ENCODE assay signal across 12 cellular contexts in genomic region chr11:64800633-64801464, GRCh38. TPM values are rescaled to one million over a fixed set of nuclear protein-coding genes. Genes with fewer than 3 reads are reported as not detected.
DNase-seq lines count a peak whose midpoint lies in the region; ATAC-seq, FAIRE-seq and TF ChIP-seq lines count a peak whose summit lies in the region.
"Had no signal": no experiment of that assay in that cellular context is flagged by ENCODE, and none has a peak within 500 bp of the region (broad histone marks: within the 10 kb centered on the region; RNA-seq: fewer than 3 reads in every experiment).

No MANE protein-coding gene starts in this region.

- no peaks in the 10 kb centered on the region for H3K27me3 Mint-ChIP-seq in activated T-helper 17 cell treated with anti-CD3 and anti-CD28 coated beads, Interleukin-2, amount 50 U/mL, for 72 hours
- H3K27me3 Mint-ChIP-seq in natural killer cell (ENCODE audit: low read depth in 2 of 2) = no peaks in the 10 kb centered on the region

- intact Hi-C loops in natural killer cell (cut with micrococcal nuclease) = no loop called here

- peak overlapping the region; percentile 88 for H3K4me3 Mint-ChIP-seq in activated T-helper 17 cell treated with anti-CD3 and anti-CD28 coated beads, Interleukin-2, amount 50 U/mL, for 72 hours
- peak overlapping the region; percentile 43 for H3K4me3 Mint-ChIP-seq in natural killer cell

- TF ChIP-seq CTCF in natural killer cell (IDR thresholded peaks at IDR 0.05) (no peak), D721Med (IDR thresholded peaks at IDR 0.05; ENCODE audit: insufficient read depth, missing control alignments) (no peak)

- ATAC-seq in activated T-helper 17 cell treated with anti-CD3 and anti-CD28 coated beads, Interleukin-2, amount 50 U/mL, for 72 hours (replicated peaks) = no peak
- ATAC-seq in natural killer cell (no peak), HG02884 (IDR thresholded peaks at IDR 0.05; ENCODE audit: unreplicated experiment) (no peak)

- DNase-seq in 8988T (peak; percentile 23), natural killer cell (no peak), NCI-H2227 (lab: John Stamatoyannopoulos, UW; ENCODE audit: unreplicated experiment) (no peak), D721Med (ENCODE audit: insufficient read length, low spot score) (no peak), NCI-H446 (lab: John Stamatoyannopoulos, UW) (no peak)
- DNase-seq: Calu3, head of caudate nucleus, NCI-H524 had no signal

- peaks cover 55% of the 10 kb centered on the region for H3K36me3 Mint-ChIP-seq in activated T-helper 17 cell treated with anti-CD3 and anti-CD28 coated beads, Interleukin-2, amount 50 U/mL, for 72 hours (ENCODE audit: low read depth)
- H3K36me3 Mint-ChIP-seq in natural killer cell = no peaks in the 10 kb centered on the region

- peaks cover 11% of the 10 kb centered on the region for H3K4me1 Mint-ChIP-seq in activated T-helper 17 cell treated with anti-CD3 and anti-CD28 coated beads, Interleukin-2, amount 50 U/mL, for 72 hours
- peaks cover 10 to 14% of the 10 kb centered on the region in 2 donors for H3K4me1 Mint-ChIP-seq in natural killer cell

- H3K27ac Mint-ChIP-seq in activated T-helper 17 cell treated with anti-CD3 and anti-CD28 coated beads, Interleukin-2, amount 50 U/mL, for 72 hours = peak overlapping the region; percentile 61
- peak overlapping the region; percentile 46 to 76 for H3K27ac Mint-ChIP-seq in natural killer cell

- FAIRE-seq in D721Med (lab: Jason Lieb, UNC) = no peak
- FAIRE-seq: GM18507 had no signal

- H3K9me3 Mint-ChIP-seq in activated T-helper 17 cell treated with anti-CD3 and anti-CD28 coated beads, Interleukin-2, amount 50 U/mL, for 72 hours = no peaks in the 10 kb centered on the region
- H3K9me3 Mint-ChIP-seq in natural killer cell = no peaks in the 10 kb centered on the region

- H3K4me3 ChIP-seq in GM08714 (ENCODE audit: low read length) = peak overlapping the region; percentile 76; the same call in 1 of the 2 replicates

RNA-seq across cellular contexts. Expression of gene MAP4K2, which starts 2.2 kb away (rescaled TPM):
- 10 to 100 TPM; 65.9 to 82.5 TPM for total RNA-seq in activated T-helper 17 cell treated with anti-CD3 and anti-CD28 coated beads, Interleukin-2, amount 50 U/mL, for 72 hours
- total RNA-seq in natural killer cell = 10 to 100 TPM; 38.3 to 40.6 (median 38.7) TPM

RNA-seq across cellular contexts. Expression of gene MEN1, which starts 9.5 kb away (rescaled TPM):
- 10 to 100 TPM; 17.9 to 28.2 TPM for total RNA-seq in activated T-helper 17 cell treated with anti-CD3 and anti-CD28 coated beads, Interleukin-2, amount 50 U/mL, for 72 hours
- total RNA-seq in natural killer cell = 10 to 100 TPM; 29.3 to 42.2 (median 32.2) TPM

RNA-seq across cellular contexts. Expression of gene SF1, which starts 22.5 kb away (rescaled TPM):
- 100 to 1,000 TPM; 316 to 397 TPM for total RNA-seq in activated T-helper 17 cell treated with anti-CD3 and anti-CD28 coated beads, Interleukin-2, amount 50 U/mL, for 72 hours
- 100 to 1,000 TPM; 841 to 864 (median 845) TPM for total RNA-seq in natural killer cell

RNA-seq across cellular contexts. Expression of gene PYGM, which starts 41.1 kb away (rescaled TPM):
- total RNA-seq in activated T-helper 17 cell treated with anti-CD3 and anti-CD28 coated beads, Interleukin-2, amount 50 U/mL, for 72 hours = 1 to 10 TPM; 4.0 to 4.7 TPM
- total RNA-seq in natural killer cell = 1 to 10 TPM; 4.1 to 8.4 (median 6.1) TPM

RNA-seq across cellular contexts. Expression of gene CDC42BPG, which starts 43.6 kb away (rescaled TPM):
- total RNA-seq in activated T-helper 17 cell treated with anti-CD3 and anti-CD28 coated beads, Interleukin-2, amount 50 U/mL, for 72 hours = under 1 TPM; 0.37 to 0.71 TPM
- total RNA-seq in natural killer cell = 10 to 100 TPM in 2 of 3 donors, 1 to 10 TPM in 1; 8.2 to 12.7 (median 10.7) TPM
